In the genomic region with DNA sequence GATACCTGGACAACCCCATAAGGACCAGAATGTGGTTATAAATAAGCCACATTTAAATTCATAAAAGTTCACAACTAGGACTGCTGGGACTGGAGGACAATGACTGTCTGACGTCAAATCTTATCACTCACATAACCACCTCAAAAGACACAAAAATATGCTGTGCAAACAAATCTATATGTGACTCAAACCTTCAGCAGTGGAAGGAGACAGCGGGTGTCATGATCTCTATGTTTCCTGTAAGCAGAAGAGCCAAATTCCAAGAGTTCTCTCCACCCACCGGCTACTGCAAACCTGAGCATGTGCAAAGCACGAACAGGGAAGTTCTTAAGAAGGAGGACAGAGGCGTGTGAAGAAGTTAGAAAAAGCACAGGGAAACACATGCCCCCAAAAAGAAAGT, we compare ENCODE assay signal across 21 cellular contexts.
DNase-seq lines count a peak whose midpoint lies in the region; ATAC-seq and TF ChIP-seq lines count a peak whose summit lies in the region.
"Had no signal": no experiment of that assay in that cellular context is flagged by ENCODE, and none has a peak within 500 bp of the region (broad histone marks: within the 10 kb centered on the region; RNA-seq: fewer than 3 reads in every experiment).

No MANE protein-coding gene starts in this region.

- H3K4me3 Mint-ChIP-seq in activated naive CD8-positive, alpha-beta T cell, result no peak overlapping the region
- H3K4me3 Mint-ChIP-seq in activated naive CD8-positive, alpha-beta T cell treated with anti-CD3 and anti-CD28 coated beads for 36 hours, result no peak overlapping the region
- H3K4me3 Mint-ChIP-seq: natural killer cell had no signal

- H3K9me3 Mint-ChIP-seq in activated naive CD8-positive, alpha-beta T cell (ENCODE audit: low read depth), result no peaks in the 10 kb centered on the region
- no peaks in the 10 kb centered on the region for H3K9me3 Mint-ChIP-seq in activated naive CD8-positive, alpha-beta T cell treated with anti-CD3 and anti-CD28 coated beads for 36 hours
- H3K9me3 Mint-ChIP-seq: natural killer cell had no signal

- H3K4me3 ChIP-seq in astrocyte of the cerebellum (ENCODE audit: low read depth, low read length) (no peak overlapping the region), fibroblast of the aortic adventitia (ENCODE audit: low read depth, low read length) (no peak overlapping the region)
- H3K4me3 ChIP-seq: coronary artery, MG63, PC-9 had no signal

- H3K36me3 Mint-ChIP-seq in activated naive CD8-positive, alpha-beta T cell, result peaks cover 19% of the 10 kb centered on the region
- peaks cover 40% of the 10 kb centered on the region for H3K36me3 Mint-ChIP-seq in activated naive CD8-positive, alpha-beta T cell treated with anti-CD3 and anti-CD28 coated beads for 36 hours

- H3K4me1 Mint-ChIP-seq in activated naive CD8-positive, alpha-beta T cell (ENCODE audit: low read depth), result peaks cover 10% of the 10 kb centered on the region
- H3K4me1 Mint-ChIP-seq in activated naive CD8-positive, alpha-beta T cell treated with anti-CD3 and anti-CD28 coated beads for 36 hours, result peaks cover 9% of the 10 kb centered on the region

- ATAC-seq in HG03520 (IDR thresholded peaks at IDR 0.05; ENCODE audit: unreplicated experiment), result no peak
- ATAC-seq: HCT116, natural killer cell had no signal

- H3K27ac Mint-ChIP-seq in activated naive CD8-positive, alpha-beta T cell, result peak overlapping the region; percentile 22
- no peak overlapping the region for H3K27ac Mint-ChIP-seq in activated naive CD8-positive, alpha-beta T cell treated with anti-CD3 and anti-CD28 coated beads for 36 hours
- H3K27ac Mint-ChIP-seq: natural killer cell had no signal

- in situ Hi-C loops in astrocyte of the cerebellum (cut with HindIII; ENCODE audit: low sequenced_read_pairs), result no loop called here

- H3K27me3 Mint-ChIP-seq in activated naive CD8-positive, alpha-beta T cell, result no peaks in the 10 kb centered on the region
- no peaks in the 10 kb centered on the region for H3K27me3 Mint-ChIP-seq in activated naive CD8-positive, alpha-beta T cell treated with anti-CD3 and anti-CD28 coated beads for 36 hours

- TF ChIP-seq CTCF in astrocyte of the cerebellum (IDR thresholded peaks at IDR 0.05; ENCODE audit: low read depth, low read length, missing control alignments) (no peak), fibroblast of the aortic adventitia (IDR thresholded peaks at IDR 0.05; ENCODE audit: insufficient read depth, low read length) (no peak)

- DNase-seq in activated naive CD8-positive, alpha-beta T cell treated with anti-CD3 and anti-CD28 coated beads for 36 hours, result no peak
- DNase-seq in astrocyte of the cerebellum (ENCODE audit: low read depth) (peak; percentile 60), fibroblast of the aortic adventitia (ENCODE audit: low read depth) (peak; percentile 17), DMS 273 treated with DMSO at 0.1 percent for 48 hours (lab: John Stamatoyannopoulos, UW) (no peak), DMS79 (lab: John Stamatoyannopoulos, UW) (no peak), NCI-H524 (lab: John Stamatoyannopoulos, UW) (no peak)
- DNase-seq: activated gamma-delta T cell treated with Interleukin-2 at 50 U/mL for 16 hours; anterior cingulate cortex; DMS153; foreskin melanocyte; mesendoderm; MG63; natural killer cell; NCI-H146; PC-9; small intestine; stimulated activated CD4-positive, alpha-beta T cell treated with anti-CD3 and anti-CD28 coated beads, Interleukin-4, amount 100 ng/mL, for 24 hours had no signal

Comparison
In these comparisons a context has a peak if more than half of its experiments do, and no peak if none do; other contexts are left out.
1. DNase-seq: peak in astrocyte of the cerebellum (single experiment) and fibroblast of the aortic adventitia (single experiment); none in activated naive CD8-positive, alpha-beta T cell treated with anti-CD3 and anti-CD28 coated beads for 36 hours (single experiment), DMS 273 treated with DMSO at 0.1 percent for 48 hours (single experiment), DMS79 (single experiment) and NCI-H524 (0 of 2).